1 cellular context compared by ENCODE assay signal in the genomic region with DNA sequence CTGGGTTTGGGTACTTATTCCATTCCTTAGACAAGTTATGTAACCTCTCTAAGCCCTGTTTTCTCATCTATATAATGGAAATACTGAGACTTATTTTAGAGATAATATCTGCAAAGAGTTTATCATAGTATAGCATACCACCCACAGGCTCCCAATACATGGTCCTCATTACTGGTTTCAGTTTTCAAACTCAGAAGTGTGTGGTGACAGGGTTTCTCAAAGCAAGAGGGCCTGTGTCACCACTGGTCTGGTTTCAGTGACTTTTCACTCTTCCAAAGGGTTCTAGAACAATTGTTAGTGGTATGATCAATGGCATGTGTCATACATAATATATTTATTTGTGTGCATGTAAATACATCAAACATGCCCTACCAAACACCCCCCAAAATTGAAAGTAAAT.
TF ChIP-seq lines count a peak whose summit lies in the region.

No MANE protein-coding gene starts in this region.

TF ChIP-seq in GM12878, 131 proteins besides CTCF, POLR2A, EP300 and RAD21 (continued from another document):
- TF ChIP-seq, protein P1, sequence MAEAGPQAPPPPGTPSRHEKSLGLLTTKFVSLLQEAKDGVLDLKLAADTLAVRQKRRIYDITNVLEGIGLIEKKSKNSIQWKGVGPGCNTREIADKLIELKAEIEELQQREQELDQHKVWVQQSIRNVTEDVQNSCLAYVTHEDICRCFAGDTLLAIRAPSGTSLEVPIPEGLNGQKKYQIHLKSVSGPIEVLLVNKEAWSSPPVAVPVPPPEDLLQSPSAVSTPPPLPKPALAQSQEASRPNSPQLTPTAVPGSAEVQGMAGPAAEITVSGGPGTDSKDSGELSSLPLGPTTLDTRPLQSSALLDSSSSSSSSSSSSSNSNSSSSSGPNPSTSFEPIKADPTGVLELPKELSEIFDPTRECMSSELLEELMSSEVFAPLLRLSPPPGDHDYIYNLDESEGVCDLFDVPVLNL (IDR thresholded peaks at IDR 0.05; ENCODE audit: low read depth, low read length): no peak
- no peak for TF ChIP-seq STAT3 (IDR thresholded peaks at IDR 0.05; ENCODE audit: low read depth, low read length)
- TF ChIP-seq, protein P2, sequence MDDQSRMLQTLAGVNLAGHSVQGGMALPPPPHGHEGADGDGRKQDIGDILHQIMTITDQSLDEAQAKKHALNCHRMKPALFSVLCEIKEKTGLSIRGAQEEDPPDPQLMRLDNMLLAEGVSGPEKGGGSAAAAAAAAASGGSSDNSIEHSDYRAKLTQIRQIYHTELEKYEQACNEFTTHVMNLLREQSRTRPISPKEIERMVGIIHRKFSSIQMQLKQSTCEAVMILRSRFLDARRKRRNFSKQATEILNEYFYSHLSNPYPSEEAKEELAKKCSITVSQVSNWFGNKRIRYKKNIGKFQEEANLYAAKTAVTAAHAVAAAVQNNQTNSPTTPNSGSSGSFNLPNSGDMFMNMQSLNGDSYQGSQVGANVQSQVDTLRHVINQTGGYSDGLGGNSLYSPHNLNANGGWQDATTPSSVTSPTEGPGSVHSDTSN (IDR thresholded peaks at IDR 0.05; ENCODE audit: insufficient replicate concordance, low read depth, low read length): no peak
- no peak for TF ChIP-seq NR2F1 (conservative IDR thresholded peaks at IDR 0.05)
- TF ChIP-seq PML (IDR thresholded peaks at IDR 0.05; ENCODE audit: low read length): no peak
- TF ChIP-seq, protein P3, sequence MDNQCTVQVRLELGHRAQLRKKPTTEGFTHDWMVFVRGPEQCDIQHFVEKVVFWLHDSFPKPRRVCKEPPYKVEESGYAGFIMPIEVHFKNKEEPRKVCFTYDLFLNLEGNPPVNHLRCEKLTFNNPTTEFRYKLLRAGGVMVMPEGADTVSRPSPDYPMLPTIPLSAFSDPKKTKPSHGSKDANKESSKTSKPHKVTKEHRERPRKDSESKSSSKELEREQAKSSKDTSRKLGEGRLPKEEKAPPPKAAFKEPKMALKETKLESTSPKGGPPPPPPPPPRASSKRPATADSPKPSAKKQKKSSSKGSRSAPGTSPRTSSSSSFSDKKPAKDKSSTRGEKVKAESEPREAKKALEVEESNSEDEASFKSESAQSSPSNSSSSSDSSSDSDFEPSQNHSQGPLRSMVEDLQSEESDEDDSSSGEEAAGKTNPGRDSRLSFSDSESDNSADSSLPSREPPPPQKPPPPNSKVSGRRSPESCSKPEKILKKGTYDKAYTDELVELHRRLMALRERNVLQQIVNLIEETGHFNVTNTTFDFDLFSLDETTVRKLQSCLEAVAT (IDR thresholded peaks at IDR 0.05): no peak
- TF ChIP-seq, protein P4, sequence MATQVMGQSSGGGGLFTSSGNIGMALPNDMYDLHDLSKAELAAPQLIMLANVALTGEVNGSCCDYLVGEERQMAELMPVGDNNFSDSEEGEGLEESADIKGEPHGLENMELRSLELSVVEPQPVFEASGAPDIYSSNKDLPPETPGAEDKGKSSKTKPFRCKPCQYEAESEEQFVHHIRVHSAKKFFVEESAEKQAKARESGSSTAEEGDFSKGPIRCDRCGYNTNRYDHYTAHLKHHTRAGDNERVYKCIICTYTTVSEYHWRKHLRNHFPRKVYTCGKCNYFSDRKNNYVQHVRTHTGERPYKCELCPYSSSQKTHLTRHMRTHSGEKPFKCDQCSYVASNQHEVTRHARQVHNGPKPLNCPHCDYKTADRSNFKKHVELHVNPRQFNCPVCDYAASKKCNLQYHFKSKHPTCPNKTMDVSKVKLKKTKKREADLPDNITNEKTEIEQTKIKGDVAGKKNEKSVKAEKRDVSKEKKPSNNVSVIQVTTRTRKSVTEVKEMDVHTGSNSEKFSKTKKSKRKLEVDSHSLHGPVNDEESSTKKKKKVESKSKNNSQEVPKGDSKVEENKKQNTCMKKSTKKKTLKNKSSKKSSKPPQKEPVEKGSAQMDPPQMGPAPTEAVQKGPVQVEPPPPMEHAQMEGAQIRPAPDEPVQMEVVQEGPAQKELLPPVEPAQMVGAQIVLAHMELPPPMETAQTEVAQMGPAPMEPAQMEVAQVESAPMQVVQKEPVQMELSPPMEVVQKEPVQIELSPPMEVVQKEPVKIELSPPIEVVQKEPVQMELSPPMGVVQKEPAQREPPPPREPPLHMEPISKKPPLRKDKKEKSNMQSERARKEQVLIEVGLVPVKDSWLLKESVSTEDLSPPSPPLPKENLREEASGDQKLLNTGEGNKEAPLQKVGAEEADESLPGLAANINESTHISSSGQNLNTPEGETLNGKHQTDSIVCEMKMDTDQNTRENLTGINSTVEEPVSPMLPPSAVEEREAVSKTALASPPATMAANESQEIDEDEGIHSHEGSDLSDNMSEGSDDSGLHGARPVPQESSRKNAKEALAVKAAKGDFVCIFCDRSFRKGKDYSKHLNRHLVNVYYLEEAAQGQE (IDR thresholded peaks at IDR 0.05; ENCODE audit: low read depth, low read length): no peak
